In the genomic region with DNA sequence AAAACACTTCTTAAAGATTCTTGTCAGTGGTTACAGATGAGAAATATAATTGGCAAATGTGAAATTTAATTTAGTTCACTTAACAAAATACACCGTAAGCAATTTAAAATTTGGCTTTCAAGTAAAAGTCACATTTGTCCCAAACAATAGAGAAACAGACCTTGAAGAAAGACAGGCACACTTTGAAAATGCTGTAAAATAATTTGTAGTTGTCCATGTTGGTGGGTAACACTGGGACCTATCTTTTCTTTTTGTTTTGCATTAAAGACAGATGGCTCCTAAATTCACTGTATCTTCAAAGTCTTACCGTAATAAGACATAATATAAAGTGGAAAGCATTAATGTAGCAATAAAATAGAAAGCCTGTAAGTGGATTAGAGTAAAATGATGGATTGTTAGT, we compare ENCODE assay signal across 1 cellular context.
TF ChIP-seq lines count a peak whose summit lies in the region.

No MANE protein-coding gene starts in this region.

TF ChIP-seq in HepG2, 621 proteins besides CTCF, POLR2A, EP300 and RAD21:
- no peak for TF ChIP-seq REL (CRISPR knock-in tag; conservative IDR thresholded peaks at IDR 0.05)
- TF ChIP-seq ZNF674 (CRISPR knock-in tag; IDR thresholded peaks at IDR 0.05; ENCODE audit: low read depth): no peak
- no peak for TF ChIP-seq ASH2L (IDR thresholded peaks at IDR 0.05; ENCODE audit: insufficient read length, low read depth, low read length)
- TF ChIP-seq ZNF343 (CRISPR knock-in tag; IDR thresholded peaks at IDR 0.05): no peak
- TF ChIP-seq HOXD1 (CRISPR knock-in tag; IDR thresholded peaks at IDR 0.05): no peak
- TF ChIP-seq NR1H2 (CRISPR knock-in tag; IDR thresholded peaks at IDR 0.05; ENCODE audit: borderline replicate concordance, low read depth): no peak
- no peak for TF ChIP-seq ZFP62 (CRISPR knock-in tag; IDR thresholded peaks at IDR 0.05)
- no peak for TF ChIP-seq HNRNPL (IDR thresholded peaks at IDR 0.05; ENCODE audit: low read depth, low read length)
- TF ChIP-seq KAT2B (IDR thresholded peaks at IDR 0.05; ENCODE audit: borderline replicate concordance, low read depth, low read length): no peak
- no peak for TF ChIP-seq ZNF746 (CRISPR knock-in tag; IDR thresholded peaks at IDR 0.05)
- TF ChIP-seq, protein P1, sequence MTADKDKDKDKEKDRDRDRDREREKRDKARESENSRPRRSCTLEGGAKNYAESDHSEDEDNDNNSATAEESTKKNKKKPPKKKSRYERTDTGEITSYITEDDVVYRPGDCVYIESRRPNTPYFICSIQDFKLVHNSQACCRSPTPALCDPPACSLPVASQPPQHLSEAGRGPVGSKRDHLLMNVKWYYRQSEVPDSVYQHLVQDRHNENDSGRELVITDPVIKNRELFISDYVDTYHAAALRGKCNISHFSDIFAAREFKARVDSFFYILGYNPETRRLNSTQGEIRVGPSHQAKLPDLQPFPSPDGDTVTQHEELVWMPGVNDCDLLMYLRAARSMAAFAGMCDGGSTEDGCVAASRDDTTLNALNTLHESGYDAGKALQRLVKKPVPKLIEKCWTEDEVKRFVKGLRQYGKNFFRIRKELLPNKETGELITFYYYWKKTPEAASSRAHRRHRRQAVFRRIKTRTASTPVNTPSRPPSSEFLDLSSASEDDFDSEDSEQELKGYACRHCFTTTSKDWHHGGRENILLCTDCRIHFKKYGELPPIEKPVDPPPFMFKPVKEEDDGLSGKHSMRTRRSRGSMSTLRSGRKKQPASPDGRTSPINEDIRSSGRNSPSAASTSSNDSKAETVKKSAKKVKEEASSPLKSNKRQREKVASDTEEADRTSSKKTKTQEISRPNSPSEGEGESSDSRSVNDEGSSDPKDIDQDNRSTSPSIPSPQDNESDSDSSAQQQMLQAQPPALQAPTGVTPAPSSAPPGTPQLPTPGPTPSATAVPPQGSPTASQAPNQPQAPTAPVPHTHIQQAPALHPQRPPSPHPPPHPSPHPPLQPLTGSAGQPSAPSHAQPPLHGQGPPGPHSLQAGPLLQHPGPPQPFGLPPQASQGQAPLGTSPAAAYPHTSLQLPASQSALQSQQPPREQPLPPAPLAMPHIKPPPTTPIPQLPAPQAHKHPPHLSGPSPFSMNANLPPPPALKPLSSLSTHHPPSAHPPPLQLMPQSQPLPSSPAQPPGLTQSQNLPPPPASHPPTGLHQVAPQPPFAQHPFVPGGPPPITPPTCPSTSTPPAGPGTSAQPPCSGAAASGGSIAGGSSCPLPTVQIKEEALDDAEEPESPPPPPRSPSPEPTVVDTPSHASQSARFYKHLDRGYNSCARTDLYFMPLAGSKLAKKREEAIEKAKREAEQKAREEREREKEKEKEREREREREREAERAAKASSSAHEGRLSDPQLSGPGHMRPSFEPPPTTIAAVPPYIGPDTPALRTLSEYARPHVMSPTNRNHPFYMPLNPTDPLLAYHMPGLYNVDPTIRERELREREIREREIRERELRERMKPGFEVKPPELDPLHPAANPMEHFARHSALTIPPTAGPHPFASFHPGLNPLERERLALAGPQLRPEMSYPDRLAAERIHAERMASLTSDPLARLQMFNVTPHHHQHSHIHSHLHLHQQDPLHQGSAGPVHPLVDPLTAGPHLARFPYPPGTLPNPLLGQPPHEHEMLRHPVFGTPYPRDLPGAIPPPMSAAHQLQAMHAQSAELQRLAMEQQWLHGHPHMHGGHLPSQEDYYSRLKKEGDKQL (CRISPR knock-in tag; IDR thresholded peaks at IDR 0.05; ENCODE audit: low read depth): no peak
- no peak for TF ChIP-seq NFKB2 (CRISPR knock-in tag; IDR thresholded peaks at IDR 0.05; ENCODE audit: borderline replicate concordance)
- TF ChIP-seq EEA1 (CRISPR knock-in tag; IDR thresholded peaks at IDR 0.05; ENCODE audit: borderline replicate concordance): no peak
TF ChIP-seq in HepG2: peak in this region for 0.
